In the genomic region with DNA sequence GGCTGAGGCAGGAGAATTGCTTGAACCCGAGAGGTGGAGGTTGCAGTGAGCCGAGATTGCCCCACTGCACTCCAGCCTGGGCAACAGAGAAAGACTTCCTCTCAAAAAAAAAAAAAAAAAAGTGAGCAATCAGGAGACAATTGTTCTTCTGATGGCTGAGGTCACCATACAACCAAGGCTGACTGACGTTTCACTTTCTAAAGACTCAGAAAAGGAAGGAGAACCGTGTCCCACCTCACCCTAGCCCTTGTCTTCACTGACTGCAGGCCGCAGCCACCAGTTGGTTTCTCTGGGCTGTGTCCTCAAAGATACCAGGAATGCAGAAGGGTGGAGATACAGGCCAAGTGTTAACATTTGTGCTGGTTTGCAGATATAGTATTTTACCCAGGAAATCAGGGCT, we compare ENCODE assay signal across 1 cellular context.
TF ChIP-seq lines count a peak whose summit lies in the region.

No MANE protein-coding gene starts in this region.

TF ChIP-seq in GM12878, 131 proteins besides CTCF, POLR2A, EP300 and RAD21:
- TF ChIP-seq, protein P1, sequence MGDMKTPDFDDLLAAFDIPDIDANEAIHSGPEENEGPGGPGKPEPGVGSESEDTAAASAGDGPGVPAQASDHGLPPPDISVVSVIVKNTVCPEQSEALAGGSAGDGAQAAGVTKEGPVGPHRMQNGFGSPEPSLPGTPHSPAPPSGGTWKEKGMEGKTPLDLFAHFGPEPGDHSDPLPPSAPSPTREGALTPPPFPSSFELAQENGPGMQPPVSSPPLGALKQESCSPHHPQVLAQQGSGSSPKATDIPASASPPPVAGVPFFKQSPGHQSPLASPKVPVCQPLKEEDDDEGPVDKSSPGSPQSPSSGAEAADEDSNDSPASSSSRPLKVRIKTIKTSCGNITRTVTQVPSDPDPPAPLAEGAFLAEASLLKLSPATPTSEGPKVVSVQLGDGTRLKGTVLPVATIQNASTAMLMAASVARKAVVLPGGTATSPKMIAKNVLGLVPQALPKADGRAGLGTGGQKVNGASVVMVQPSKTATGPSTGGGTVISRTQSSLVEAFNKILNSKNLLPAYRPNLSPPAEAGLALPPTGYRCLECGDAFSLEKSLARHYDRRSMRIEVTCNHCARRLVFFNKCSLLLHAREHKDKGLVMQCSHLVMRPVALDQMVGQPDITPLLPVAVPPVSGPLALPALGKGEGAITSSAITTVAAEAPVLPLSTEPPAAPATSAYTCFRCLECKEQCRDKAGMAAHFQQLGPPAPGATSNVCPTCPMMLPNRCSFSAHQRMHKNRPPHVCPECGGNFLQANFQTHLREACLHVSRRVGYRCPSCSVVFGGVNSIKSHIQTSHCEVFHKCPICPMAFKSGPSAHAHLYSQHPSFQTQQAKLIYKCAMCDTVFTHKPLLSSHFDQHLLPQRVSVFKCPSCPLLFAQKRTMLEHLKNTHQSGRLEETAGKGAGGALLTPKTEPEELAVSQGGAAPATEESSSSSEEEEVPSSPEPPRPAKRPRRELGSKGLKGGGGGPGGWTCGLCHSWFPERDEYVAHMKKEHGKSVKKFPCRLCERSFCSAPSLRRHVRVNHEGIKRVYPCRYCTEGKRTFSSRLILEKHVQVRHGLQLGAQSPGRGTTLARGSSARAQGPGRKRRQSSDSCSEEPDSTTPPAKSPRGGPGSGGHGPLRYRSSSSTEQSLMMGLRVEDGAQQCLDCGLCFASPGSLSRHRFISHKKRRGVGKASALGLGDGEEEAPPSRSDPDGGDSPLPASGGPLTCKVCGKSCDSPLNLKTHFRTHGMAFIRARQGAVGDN (IDR thresholded peaks at IDR 0.05), result 0 out of 2 replicates have a peak, but pooled peaks have one; percentile 20
- TF ChIP-seq NR2C1 (IDR thresholded peaks at IDR 0.05) (no peak), MTA2 (IDR thresholded peaks at IDR 0.05; ENCODE audit: low read depth) (no peak), IKZF1 (conservative IDR thresholded peaks at IDR 0.05) (no peak), FOS (IDR thresholded peaks at IDR 0.05; ENCODE audit: borderline replicate concordance, extremely low read depth, insufficient read length) (no peak), WRNIP1 (IDR thresholded peaks at IDR 0.05; ENCODE audit: borderline replicate concordance, low read depth, low read length) (no peak), CREM (IDR thresholded peaks at IDR 0.05; ENCODE audit: low read depth) (0 out of 2 replicates have a peak, but pooled peaks have one; percentile 11), ZNF622 (IDR thresholded peaks at IDR 0.05) (no peak), RB1 (IDR thresholded peaks at IDR 0.05; ENCODE audit: borderline replicate concordance) (no peak)
- TF ChIP-seq, protein P2, sequence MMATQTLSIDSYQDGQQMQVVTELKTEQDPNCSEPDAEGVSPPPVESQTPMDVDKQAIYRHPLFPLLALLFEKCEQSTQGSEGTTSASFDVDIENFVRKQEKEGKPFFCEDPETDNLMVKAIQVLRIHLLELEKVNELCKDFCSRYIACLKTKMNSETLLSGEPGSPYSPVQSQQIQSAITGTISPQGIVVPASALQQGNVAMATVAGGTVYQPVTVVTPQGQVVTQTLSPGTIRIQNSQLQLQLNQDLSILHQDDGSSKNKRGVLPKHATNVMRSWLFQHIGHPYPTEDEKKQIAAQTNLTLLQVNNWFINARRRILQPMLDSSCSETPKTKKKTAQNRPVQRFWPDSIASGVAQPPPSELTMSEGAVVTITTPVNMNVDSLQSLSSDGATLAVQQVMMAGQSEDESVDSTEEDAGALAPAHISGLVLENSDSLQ (IDR thresholded peaks at IDR 0.05), result peak; percentile 27; the same call in 1 of the 2 replicates
